Comparison of ENCODE assay signal across 20 cellular contexts in genomic region chr18:13180614-13181375, GRCh38. TPM values are rescaled to one million over a fixed set of nuclear protein-coding genes. Genes with fewer than 3 reads are reported as not detected.
"Had no signal": no experiment of that assay in that cellular context is flagged by ENCODE, and none has a peak within 500 bp of the region (broad histone marks: within the 10 kb centered on the region; RNA-seq: fewer than 3 reads in every experiment).

No MANE protein-coding gene starts in this region.

- H3K9me3 ChIP-seq: gastrocnemius medialis, heart left ventricle, neutrophil, tibial nerve, vagina had no signal

- H3K4me3 Mint-ChIP-seq: activated B cell treated with CpG ODN at 0.5 μM for 24 hours; activated CD4-positive, alpha-beta T cell treated with anti-CD3 and anti-CD28 coated beads, Interleukin-2, amount 10 ng/mL, durations not matched to agents 7 days and 5 days; activated naive CD4-positive, alpha-beta T cell treated with anti-CD3 and anti-CD28 coated beads for 36 hours; effector memory CD8-positive, alpha-beta T cell; memory B cell; naive thymus-derived CD8-positive, alpha-beta T cell; stimulated activated naive B cell treated with anti-CD40 and anti-IgM and Interleukin-4, amounts not matched to agents 10 μg/mL and 1 μg/mL and 100 μg/mL, for 72 hours had no signal

- H3K4me1 ChIP-seq: gastrocnemius medialis, vagina had no signal

- ATAC-seq: effector memory CD8-positive, alpha-beta T cell; gastrocnemius medialis; heart left ventricle; left lobe of liver; naive thymus-derived CD8-positive, alpha-beta T cell; stimulated activated naive B cell treated with anti-CD40 and anti-IgM and Interleukin-4, amounts not matched to agents 10 μg/mL and 1 μg/mL and 100 μg/mL, for 72 hours had no signal

- H3K9me3 Mint-ChIP-seq: activated B cell treated with CpG ODN at 0.5 μM for 24 hours; activated CD4-positive, alpha-beta T cell treated with anti-CD3 and anti-CD28 coated beads, Interleukin-2, amount 10 ng/mL, durations not matched to agents 7 days and 5 days; activated naive CD4-positive, alpha-beta T cell treated with anti-CD3 and anti-CD28 coated beads for 36 hours; effector memory CD8-positive, alpha-beta T cell; memory B cell; naive thymus-derived CD8-positive, alpha-beta T cell; stimulated activated naive B cell treated with anti-CD40 and anti-IgM and Interleukin-4, amounts not matched to agents 10 μg/mL and 1 μg/mL and 100 μg/mL, for 72 hours had no signal

- H3K27ac Mint-ChIP-seq: activated B cell treated with CpG ODN at 0.5 μM for 24 hours; activated CD4-positive, alpha-beta T cell treated with anti-CD3 and anti-CD28 coated beads, Interleukin-2, amount 10 ng/mL, durations not matched to agents 7 days and 5 days; activated naive CD4-positive, alpha-beta T cell treated with anti-CD3 and anti-CD28 coated beads for 36 hours; effector memory CD8-positive, alpha-beta T cell; memory B cell; naive thymus-derived CD8-positive, alpha-beta T cell; stimulated activated naive B cell treated with anti-CD40 and anti-IgM and Interleukin-4, amounts not matched to agents 10 μg/mL and 1 μg/mL and 100 μg/mL, for 72 hours had no signal

- H3K36me3 ChIP-seq: gastrocnemius medialis, heart left ventricle, neutrophil, tibial nerve, vagina had no signal

- H3K4me3 ChIP-seq: gastrocnemius medialis, heart left ventricle, tibial nerve, vagina had no signal

- H3K36me3 Mint-ChIP-seq: naive thymus-derived CD8-positive, alpha-beta T cell; stimulated activated naive B cell treated with anti-CD40 and anti-IgM and Interleukin-4, amounts not matched to agents 10 μg/mL and 1 μg/mL and 100 μg/mL, for 72 hours had no signal

- H3K27me3 ChIP-seq: gastrocnemius medialis, heart left ventricle, neutrophil, tibial nerve, vagina had no signal

- H3K4me1 Mint-ChIP-seq: activated B cell treated with CpG ODN at 0.5 μM for 24 hours; memory B cell; naive thymus-derived CD8-positive, alpha-beta T cell; stimulated activated naive B cell treated with anti-CD40 and anti-IgM and Interleukin-4, amounts not matched to agents 10 μg/mL and 1 μg/mL and 100 μg/mL, for 72 hours had no signal

- H3K27ac ChIP-seq: epithelial cell of prostate, gastrocnemius medialis, heart left ventricle, neutrophil, tibial nerve, vagina had no signal

- DNase-seq: activated B cell treated with CpG ODN at 0.5 μM for 24 hours; activated CD4-positive, alpha-beta T cell treated with anti-CD3 and anti-CD28 coated beads, Interleukin-2, amount 10 ng/mL, durations not matched to agents 7 days and 5 days; activated CD8-positive, alpha-beta memory T cell treated with anti-CD3 and anti-CD28 coated beads for 24 hours; activated naive CD4-positive, alpha-beta T cell treated with anti-CD3 and anti-CD28 coated beads for 36 hours; dermis blood vessel endothelial cell; effector memory CD8-positive, alpha-beta T cell; gastrocnemius medialis; heart left ventricle; naive thymus-derived CD8-positive, alpha-beta T cell; retina; stimulated activated CD4-positive, alpha-beta T cell treated with anti-CD3 and anti-CD28 coated beads, Interleukin-2, amount 100 ng/mL, for 48 hours; stimulated activated naive B cell treated with anti-CD40 and anti-IgM and Interleukin-4, amounts not matched to agents 10 μg/mL and 1 μg/mL and 100 μg/mL, for 72 hours had no signal

RNA-seq across cellular contexts. Expression of gene LDLRAD4, which starts 37.8 kb away (rescaled TPM):
- total RNA-seq: bronchial epithelial cell had no signal
- polyA plus RNA-seq: keratinocyte had no signal
